Comparison of ENCODE assay signal across 2 cellular contexts in the genomic region with DNA sequence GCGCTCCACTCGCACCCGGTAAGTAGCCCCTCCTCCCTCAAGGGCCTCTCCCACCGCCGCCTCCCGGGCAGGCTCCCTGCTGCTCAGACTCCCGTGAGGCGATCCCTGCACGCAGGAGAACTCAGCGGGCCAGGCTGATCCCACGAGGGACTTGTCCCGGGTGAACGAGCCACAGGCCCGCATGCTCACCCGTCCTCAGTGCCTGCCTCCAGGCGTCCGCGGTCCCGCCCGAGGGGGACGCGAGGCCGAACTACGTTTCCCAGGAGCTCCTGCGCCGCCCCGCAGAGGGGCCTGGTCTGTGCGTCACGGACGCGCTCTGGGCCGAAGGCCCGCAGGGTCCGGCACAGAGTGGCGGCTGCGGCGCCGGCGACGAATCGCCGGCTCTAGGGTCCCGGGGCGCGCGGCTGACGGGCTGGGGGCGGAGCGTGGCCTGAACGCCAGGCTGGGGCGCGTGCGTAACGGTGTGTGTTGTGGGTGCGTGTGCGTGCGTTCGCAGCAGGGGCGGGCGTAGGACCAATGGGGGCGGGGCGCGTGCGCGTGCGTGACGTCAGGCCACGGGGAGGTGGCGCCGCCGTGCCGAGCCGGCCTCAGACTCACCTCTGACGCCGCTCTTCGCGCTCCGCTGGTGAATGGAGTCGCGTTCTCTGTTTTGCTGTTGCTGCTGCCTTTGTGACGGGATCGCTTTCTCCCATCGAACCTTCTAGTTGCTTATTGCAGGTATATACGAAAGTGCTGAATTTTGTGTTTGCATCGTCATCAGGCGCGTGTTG.
TF ChIP-seq lines count a peak whose summit lies in the region.

ZNF10 (plus strand) TSS at position 590 of the 770 bp plus-strand sequence. CDS start 13,866 bp downstream, outside the sequence.
ZNF891 (minus strand) TSS at position 237 of the 770 bp plus-strand sequence. CDS start 8,356 bp downstream, outside the sequence.

TF ChIP-seq in GM23338, 12 proteins besides CTCF, POLR2A, EP300 and RAD21 (continued from another document and continues in another):
- TF ChIP-seq REST (IDR thresholded peaks at IDR 0.05; ENCODE audit: unreplicated experiment) (no peak), ZNF462 (CRISPR knock-in tag; IDR thresholded peaks at IDR 0.05) (no peak), ETS1 (IDR thresholded peaks at IDR 0.05) (peak; percentile 91), JUNB (IDR thresholded peaks at IDR 0.05; ENCODE audit: unreplicated experiment) (no peak), NANOG (IDR thresholded peaks at IDR 0.05; ENCODE audit: borderline replicate concordance) (no peak), CREB1 (CRISPR knock-in tag; IDR thresholded peaks at IDR 0.05; ENCODE audit: low read depth) (peak; percentile 95), ZNF114 (CRISPR knock-in tag; IDR thresholded peaks at IDR 0.05) (no peak)

TF ChIP-seq in neural cell, 6 proteins besides CTCF, POLR2A, EP300 and RAD21 (continued from another document):
- peak; percentile 95 for TF ChIP-seq REST (IDR thresholded peaks at IDR 0.05; ENCODE audit: borderline replicate concordance)
- TF ChIP-seq MXI1 (conservative IDR thresholded peaks at IDR 0.05; ENCODE audit: poor library complexity, severe bottlenecking) = peak; percentile 88
- no peak for TF ChIP-seq EZH2 (IDR thresholded peaks at IDR 0.05; ENCODE audit: borderline replicate concordance, insufficient read depth, low read length, poor library complexity, severe bottlenecking)
